In the genomic region with DNA sequence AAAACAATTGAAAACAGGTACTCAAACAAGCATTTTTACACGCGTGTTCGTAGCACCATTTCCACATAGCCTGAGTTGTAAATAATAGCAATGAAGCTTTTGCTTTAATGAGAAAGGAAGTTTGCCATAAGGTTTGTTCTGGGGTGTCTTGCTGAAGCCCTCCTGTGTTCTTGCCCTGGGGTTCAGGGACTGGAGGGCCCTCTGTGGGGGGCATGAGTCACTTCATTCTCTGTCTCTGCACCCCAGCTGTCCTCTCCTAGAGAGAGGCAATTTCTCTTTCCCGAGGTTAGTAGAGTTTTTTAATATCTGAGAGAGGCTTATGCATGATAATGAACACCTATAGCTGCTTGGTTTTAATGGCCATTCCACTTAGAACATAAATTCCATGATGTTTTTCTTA, we compare ENCODE assay signal across 21 cellular contexts. TPM values are rescaled to one million over a fixed set of nuclear protein-coding genes. Genes with fewer than 3 reads are reported as not detected.
A peak's percentile ranks its signal among the peaks of the same experiment; 100 is the strongest.
DNase-seq lines count a peak whose midpoint lies in the region; ATAC-seq and TF ChIP-seq lines count a peak whose summit lies in the region.
"Had no signal": no experiment of that assay in that cellular context is flagged by ENCODE, and none has a peak within 500 bp of the region (broad histone marks: within the 10 kb centered on the region; RNA-seq: fewer than 3 reads in every experiment).

No MANE protein-coding gene starts in this region.

- H3K27ac Mint-ChIP-seq in MCF 10A (ENCODE audit: low read depth, unreplicated experiment) (peak overlapping the region; percentile 49), type B pancreatic cell (peak overlapping the region; percentile 91)
- H3K27ac Mint-ChIP-seq: activated naive CD4-positive, alpha-beta T cell treated with anti-CD3 and anti-CD28 coated beads, Interleukin-2, amount 50 U/mL, for 24 hours had no signal

- no peak overlapping the region for H3K9ac ChIP-seq in mammary epithelial cell (ENCODE audit: insufficient read depth, low read length)
- H3K9ac ChIP-seq: SK-N-SH had no signal

- no peak for TF ChIP-seq CTCF in MCF 10A (IDR thresholded peaks at IDR 0.05; ENCODE audit: unreplicated experiment)
- TF ChIP-seq CTCF in mammary epithelial cell (conservative IDR thresholded peaks at IDR 0.05 in 1 of 2, IDR thresholded peaks at IDR 0.05 in 1 of 2; ENCODE audit: extremely low read depth in 1 of 2, insufficient read depth in 1 of 2, low read depth in 1 of 2, low read length in 2 of 2): no peak
- no peak for TF ChIP-seq CTCF in type B pancreatic cell (conservative IDR thresholded peaks at IDR 0.05)

- CTCF ChIA-PET in MCF 10A (lab: Yijun Ruan, JAX): no interaction called here
- CTCF ChIA-PET in mammary epithelial cell (lab: Charles Lee; ENCODE audit: low non-redundant PET): no interaction called here

- no peak overlapping the region for H3K4me3 ChIP-seq in mammary epithelial cell (replicated peaks in 1 of 3; ENCODE audit: insufficient read depth in 1 of 3, low read depth in 2 of 3, low read length in 3 of 3)
- H3K4me3 ChIP-seq: lower lobe of right lung, right atrium auricular region, transverse colon had no signal

- in situ Hi-C loops in mammary epithelial cell (cut with MboI; ENCODE audit: low sequenced_read_pairs in 2 of 2): no loop called here

- H3K27me3 Mint-ChIP-seq in MCF 10A (ENCODE audit: insufficient read depth, unreplicated experiment): no peaks in the 10 kb centered on the region
- no peaks in the 10 kb centered on the region for H3K27me3 Mint-ChIP-seq in type B pancreatic cell
- H3K27me3 Mint-ChIP-seq: activated naive CD4-positive, alpha-beta T cell treated with anti-CD3 and anti-CD28 coated beads, Interleukin-2, amount 50 U/mL, for 24 hours had no signal

- 77% methylated on average over 4 of the region's 4 CpGs for WGBS in mammary epithelial cell (ENCODE audit: low coverage, missing lambda C conversion rate)

- H3K4me2 ChIP-seq in mammary epithelial cell (ENCODE audit: insufficient read depth, low read depth, low read length): no peak overlapping the region
- H3K4me2 ChIP-seq: SK-N-SH had no signal

- H3K4me1 ChIP-seq in mammary epithelial cell (ENCODE audit: insufficient read depth, low read length): peaks cover 7% of the 10 kb centered on the region
- H3K4me1 ChIP-seq: right atrium auricular region had no signal

- ATAC-seq in HG03175 (IDR thresholded peaks at IDR 0.05; ENCODE audit: unreplicated experiment): no peak
- ATAC-seq: activated CD4-positive, CD25-positive, alpha-beta regulatory T cell treated with anti-CD3 and anti-CD28 coated beads, Interleukin-2, amount 50 U/mL, for 24 hours; lower lobe of right lung had no signal

- H3K27me3 ChIP-seq in mammary epithelial cell (ENCODE audit: insufficient read depth, low read length): no peaks in the 10 kb centered on the region
- H3K27me3 ChIP-seq: brain microvascular endothelial cell, right atrium auricular region, transverse colon had no signal

- no peak overlapping the region for H3K4me3 Mint-ChIP-seq in MCF 10A (ENCODE audit: unreplicated experiment)
- H3K4me3 Mint-ChIP-seq in type B pancreatic cell: no peak overlapping the region
- H3K4me3 Mint-ChIP-seq: activated naive CD4-positive, alpha-beta T cell treated with anti-CD3 and anti-CD28 coated beads, Interleukin-2, amount 50 U/mL, for 24 hours had no signal

- no peaks in the 10 kb centered on the region for H3K9me3 Mint-ChIP-seq in MCF 10A (ENCODE audit: unreplicated experiment)
- no peaks in the 10 kb centered on the region for H3K9me3 Mint-ChIP-seq in type B pancreatic cell
- H3K9me3 Mint-ChIP-seq: activated naive CD4-positive, alpha-beta T cell treated with anti-CD3 and anti-CD28 coated beads, Interleukin-2, amount 50 U/mL, for 24 hours had no signal

- DNase-seq in MCF 10A (ENCODE audit: unreplicated experiment) (no peak), mammary epithelial cell (no peak), epithelial cell of prostate (ENCODE audit: low read depth, low spot score) (no peak), type B pancreatic cell (ENCODE audit: extremely low spot score, unreplicated experiment) (no peak), SK-N-DZ (ENCODE audit: low spot score) (no peak)
- DNase-seq: brain microvascular endothelial cell, IMR-90, lower lobe of right lung, MM.1S, NCI-H1694, NCI-H82, SK-N-SH, T-helper 9 cell, transverse colon had no signal

- H4K20me1 ChIP-seq in mammary epithelial cell (ENCODE audit: insufficient read depth, low read length): no peaks in the 10 kb centered on the region

- H3K4me1 Mint-ChIP-seq in MCF 10A (ENCODE audit: insufficient read depth, unreplicated experiment) (peaks cover 5% of the 10 kb centered on the region), type B pancreatic cell (ENCODE audit: unreplicated experiment) (peaks cover 14% of the 10 kb centered on the region)
- H3K4me1 Mint-ChIP-seq: activated naive CD4-positive, alpha-beta T cell treated with anti-CD3 and anti-CD28 coated beads, Interleukin-2, amount 50 U/mL, for 24 hours had no signal

- dilution Hi-C loops in mammary epithelial cell (cut with HindIII; ENCODE audit: low sequenced_read_pairs): loop anchor here (5.0 kb wide), 2 partner anchors 44 to 84 kb away; no protein-coding TSS in a partner anchor

- H3K36me3 ChIP-seq in mammary epithelial cell (ENCODE audit: insufficient read depth, low read length): peaks cover 3% of the 10 kb centered on the region

- BruUV-seq in MCF 10A (replicated peaks; lab: Mats Ljungman, UMichigan) (no TSS peak), mammary epithelial cell (replicated peaks; lab: Mats Ljungman, UMichigan) (no TSS peak)

- intact Hi-C loops in MCF 10A (cut with micrococcal nuclease) (no loop called here), mammary epithelial cell (cut with micrococcal nuclease) (no loop called here)

- H3K36me3 Mint-ChIP-seq in MCF 10A (ENCODE audit: insufficient read depth, unreplicated experiment): peaks cover 54% of the 10 kb centered on the region
- H3K36me3 Mint-ChIP-seq in type B pancreatic cell: peaks cover 21% of the 10 kb centered on the region

- H3K79me2 ChIP-seq in mammary epithelial cell (ENCODE audit: insufficient read depth, low read length): no peaks in the 10 kb centered on the region

- H2AFZ ChIP-seq in mammary epithelial cell (ENCODE audit: low read depth, low read length): no peak overlapping the region

- POLR2A ChIA-PET in MCF 10A (lab: Yijun Ruan, JAX): no interaction called here

- H3K9me3 ChIP-seq in mammary epithelial cell (replicated peaks; ENCODE audit: insufficient read depth, low read length): no peaks in the 10 kb centered on the region
- H3K9me3 ChIP-seq: lower lobe of right lung, right atrium auricular region, SK-N-SH, transverse colon had no signal

- H3K27ac ChIP-seq in mammary epithelial cell (ENCODE audit: insufficient read depth, low read depth, low read length) (no peak overlapping the region), epithelial cell of prostate (peak overlapping the region; percentile 27)
- H3K27ac ChIP-seq: 22Rv1, brain microvascular endothelial cell, lower lobe of right lung, right atrium auricular region, transverse colon had no signal

RNA-seq across cellular contexts. Expression of gene AFMID, which starts 9.6 kb away (rescaled TPM):
- total RNA-seq in MCF 10A (2022) (18.7 and 22.2 TPM in 2 replicates), mammary epithelial cell (10 to 100 TPM; 16.5 to 32.5 TPM), type B pancreatic cell (ENCODE audit: low replicate concordance) (26.4 and 30.5 TPM in 2 replicates)
- polyA plus RNA-seq in mammary epithelial cell: 21.2 TPM
- polyA minus RNA-seq in mammary epithelial cell: 59.7 TPM
- 49.4 and 55.0 TPM in 2 replicates for polyA plus RNA-seq in SK-N-DZ (2014; cell fraction: cytosol; rRNA removed)
- polyA plus RNA-seq in SK-N-DZ (2014; cell fraction: nucleus; rRNA removed): 43.4 and 56.3 TPM in 2 replicates

RNA-seq across cellular contexts. Expression of gene TK1, which starts 9.9 kb away (rescaled TPM):
- total RNA-seq in MCF 10A (2022): 8.5 and 21.4 TPM in 2 replicates
- 10 to 100 TPM in 1 of 2 donors, 1 to 10 TPM in 1; 7.7 to 79.5 TPM for total RNA-seq in mammary epithelial cell
- polyA plus RNA-seq in mammary epithelial cell: 155 TPM
- polyA minus RNA-seq in mammary epithelial cell: 121 TPM
- 34.4 and 41.2 TPM in 2 replicates for total RNA-seq in type B pancreatic cell (ENCODE audit: low replicate concordance)
- polyA plus RNA-seq in SK-N-DZ (2014; cell fraction: cytosol; rRNA removed): 77.3 and 87.6 TPM in 2 replicates
- 44.3 and 60.3 TPM in 2 replicates for polyA plus RNA-seq in SK-N-DZ (2014; cell fraction: nucleus; rRNA removed)

RNA-seq across cellular contexts. Expression of gene BIRC5, which starts 17.3 kb away (rescaled TPM):
- total RNA-seq in MCF 10A (2022) (24.6 and 45.6 TPM in 2 replicates), mammary epithelial cell (10 to 100 TPM in 1 of 2 donors, under 1 TPM in 1; 0.83 to 44.8 TPM), type B pancreatic cell (ENCODE audit: low replicate concordance) (20.0 and 63.3 TPM in 2 replicates)
- polyA plus RNA-seq in mammary epithelial cell: 52.0 TPM
- polyA minus RNA-seq in mammary epithelial cell: 33.8 TPM
- 200 and 212 TPM in 2 replicates for polyA plus RNA-seq in SK-N-DZ (2014; cell fraction: cytosol; rRNA removed)
- 123 and 127 TPM in 2 replicates for polyA plus RNA-seq in SK-N-DZ (2014; cell fraction: nucleus; rRNA removed)

RNA-seq across cellular contexts. Expression of gene SYNGR2, which starts 28.3 kb away (rescaled TPM):
- total RNA-seq in MCF 10A (2022) (52.2 and 54.2 TPM in 2 replicates), mammary epithelial cell (10 to 100 TPM; 39.0 to 72.6 TPM), type B pancreatic cell (ENCODE audit: low replicate concordance) (64.1 and 179 TPM in 2 replicates)
- 48.7 TPM for polyA plus RNA-seq in mammary epithelial cell
- 53.3 TPM for polyA minus RNA-seq in mammary epithelial cell
- 6.6 and 7.1 TPM in 2 replicates for polyA plus RNA-seq in SK-N-DZ (2014; cell fraction: cytosol; rRNA removed)
- 11.0 and 12.7 TPM in 2 replicates for polyA plus RNA-seq in SK-N-DZ (2014; cell fraction: nucleus; rRNA removed)

RNA-seq across cellular contexts. Expression of gene TMEM235, which starts 34.7 kb away (rescaled TPM):
- total RNA-seq in MCF 10A (2022) (not detected in 2 replicates), mammary epithelial cell (not detected), type B pancreatic cell (ENCODE audit: low replicate concordance) (0.43 TPM in 1 of 2 replicates, not detected in the other)
- not detected for polyA plus RNA-seq in mammary epithelial cell
- not detected for polyA minus RNA-seq in mammary epithelial cell
- polyA plus RNA-seq in SK-N-DZ (2014; cell fraction: cytosol; rRNA removed): 0.63 TPM in 1 of 2 replicates, not detected in the other
- 0.60 and 1.3 TPM in 2 replicates for polyA plus RNA-seq in SK-N-DZ (2014; cell fraction: nucleus; rRNA removed)
- total RNA-seq: activated CD8-positive, alpha-beta memory T cell treated with anti-CD3 and anti-CD28 coated beads for 36 hours; IMR-90; lower lobe of right lung; osteocyte; right atrium auricular region; transverse colon had no signal
- polyA plus RNA-seq: IMR-90, SK-N-SH had no signal
